10 cellular contexts compared by ENCODE assay signal in the genomic region with DNA sequence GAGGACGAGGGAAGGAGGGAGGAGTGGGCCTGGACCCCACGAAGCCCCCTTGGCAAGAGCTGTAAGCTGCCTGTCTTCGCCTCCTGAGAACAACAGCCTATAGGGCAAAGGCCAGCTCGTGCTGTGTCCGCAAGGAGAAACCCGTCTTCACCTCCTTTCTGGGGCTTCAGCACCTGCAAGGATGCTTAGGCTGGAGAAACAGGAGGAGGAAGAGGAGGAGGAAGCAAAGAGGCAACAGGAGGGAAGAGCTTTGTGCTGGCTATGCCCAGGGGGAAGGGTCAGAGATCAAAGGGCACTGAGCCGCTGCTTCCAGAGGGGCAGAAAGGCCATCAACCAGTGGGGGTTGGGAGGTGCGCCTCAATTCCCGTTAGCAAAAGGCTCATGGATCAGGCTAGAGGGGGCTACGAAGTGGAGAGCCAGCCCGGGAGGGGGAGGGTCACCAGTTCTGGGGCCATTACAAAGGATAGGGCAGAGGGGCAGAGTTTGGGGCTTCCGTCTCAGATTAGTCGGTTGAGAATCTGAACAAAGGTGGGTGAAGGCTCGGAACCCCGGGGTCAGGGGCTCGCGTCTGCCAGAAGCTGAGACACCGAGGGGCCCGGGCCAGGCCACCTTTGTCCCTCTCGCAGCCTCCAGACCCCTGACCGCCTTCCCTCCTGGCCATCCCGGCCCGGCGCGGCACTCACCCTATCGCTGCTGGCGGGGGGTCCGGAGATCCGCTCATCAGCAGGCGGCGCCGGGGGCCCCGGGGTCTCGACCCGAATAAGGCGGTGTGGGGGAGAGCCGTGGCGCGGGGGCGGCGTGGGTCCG. TPM values are rescaled to one million over a fixed set of nuclear protein-coding genes. Genes with fewer than 3 reads are reported as not detected.
DNase-seq lines count a peak whose midpoint lies in the region; ATAC-seq, FAIRE-seq and TF ChIP-seq lines count a peak whose summit lies in the region.
"Had no signal": no experiment of that assay in that cellular context is flagged by ENCODE, and none has a peak within 500 bp of the region (broad histone marks: within the 10 kb centered on the region; RNA-seq: fewer than 3 reads in every experiment).

No MANE protein-coding gene starts in this region.

- H3K27me3 Mint-ChIP-seq in activated naive CD8-positive, alpha-beta T cell = no peaks in the 10 kb centered on the region

- peaks cover 5 to 6% of the 10 kb centered on the region in 2 donors for H3K4me1 ChIP-seq in kidney (ENCODE audit: control insufficient read depth in 1 of 2, insufficient read depth in 1 of 2, low read depth in 1 of 2, low read length in 2 of 2)
- peaks cover 24% of the 10 kb centered on the region for H3K4me1 ChIP-seq in stomach smooth muscle (ENCODE audit: control insufficient read depth, insufficient read depth, low read length)

- H3K9ac ChIP-seq in kidney (ENCODE audit: low read length in 2 of 2) (peak overlapping the region in 1 of 2 donors; percentile 3), stomach smooth muscle (ENCODE audit: low read length in 2 of 2) (peak overlapping the region; percentile 24 to 51)

- peaks cover 51% of the 10 kb centered on the region for H3K4me1 Mint-ChIP-seq in activated naive CD8-positive, alpha-beta T cell (ENCODE audit: low read depth)

- ATAC-seq in HG03469 (IDR thresholded peaks at IDR 0.05; ENCODE audit: unreplicated experiment) = no peak

- FAIRE-seq in kidney (lab: Jason Lieb, UNC) = no peak
- FAIRE-seq: A204.1 had no signal

- H3K27me3 ChIP-seq in stomach smooth muscle (ENCODE audit: control insufficient read depth in 1 of 2, insufficient read depth in 2 of 2, low read length in 2 of 2) = no peaks in the 10 kb centered on the region

- no peaks in the 10 kb centered on the region for H3K36me3 Mint-ChIP-seq in activated naive CD8-positive, alpha-beta T cell

- peak overlapping the region; percentile 83 for H3K27ac Mint-ChIP-seq in activated naive CD8-positive, alpha-beta T cell

- no peak for TF ChIP-seq CTCF in kidney (IDR thresholded peaks at IDR 0.05; ENCODE audit: borderline replicate concordance, extremely low read depth, insufficient read depth)

- H3K4me3 Mint-ChIP-seq in activated naive CD8-positive, alpha-beta T cell = peak overlapping the region; percentile 92

- DNase-seq in NCI-H146 (lab: John Stamatoyannopoulos, UW) (peak; percentile 13), NCI-H146 treated with DMSO at 0.1 percent for 48 hours (lab: John Stamatoyannopoulos, UW; ENCODE audit: unreplicated experiment) (no peak), kidney (peak; percentile 81), AML-193 (lab: John Stamatoyannopoulos, UW) (no peak), activated gamma-delta T cell (lab: John Stamatoyannopoulos, UW) (no peak)

- H3K36me3 ChIP-seq in kidney (ENCODE audit: control insufficient read depth in 1 of 2, insufficient read depth in 2 of 2, low read length in 2 of 2) = no peaks in the 10 kb centered on the region
- H3K36me3 ChIP-seq in stomach smooth muscle (ENCODE audit: control insufficient read depth in 2 of 2, insufficient read depth in 2 of 2, low read length in 2 of 2) = no peaks in the 10 kb centered on the region
- H3K36me3 ChIP-seq: neutrophil had no signal

- H3K9me3 ChIP-seq in kidney (ENCODE audit: control insufficient read depth in 1 of 2, low read length in 2 of 2) = no peaks in the 10 kb centered on the region
- no peaks in the 10 kb centered on the region for H3K9me3 ChIP-seq in stomach smooth muscle (ENCODE audit: control insufficient read depth in 2 of 2, low read length in 2 of 2)
- H3K9me3 ChIP-seq: neutrophil had no signal

- peak overlapping the region in 1 of 2 donors; percentile 7 for H3K4me3 ChIP-seq in kidney (ENCODE audit: low read length in 2 of 2)
- H3K4me3 ChIP-seq in stomach smooth muscle (ENCODE audit: low read length in 2 of 2) = peak overlapping the region; percentile 21 to 72

- no peaks in the 10 kb centered on the region for H3K9me3 Mint-ChIP-seq in activated naive CD8-positive, alpha-beta T cell (ENCODE audit: low read depth)

- H3K27ac ChIP-seq in kidney (ENCODE audit: low read depth in 2 of 2, low read length in 2 of 2) = no peak overlapping the region
- peak overlapping the region; percentile 60 for H3K27ac ChIP-seq in stomach smooth muscle (ENCODE audit: low read length)
- H3K27ac ChIP-seq: neutrophil had no signal

- intact Hi-C loops in kidney (cut with DNase I) = no loop called here

RNA-seq across cellular contexts. Expression of gene SHF, which starts 0.8 kb away (rescaled TPM):
- total RNA-seq in kidney = 5.2 TPM
- polyA plus RNA-seq in kidney (ENCODE audit: insufficient read depth, low read depth, low replicate concordance) = 7.7 TPM

RNA-seq across cellular contexts. Expression of gene DUOX1, which starts 57.2 kb away (rescaled TPM):
- total RNA-seq in kidney = 1.6 TPM
- 0.26 TPM for polyA plus RNA-seq in kidney (ENCODE audit: insufficient read depth, low read depth, low replicate concordance)

RNA-seq across cellular contexts. Expression of gene DUOXA1, which starts 57.3 kb away (rescaled TPM):
- total RNA-seq in kidney = 1.4 TPM
- 0.52 TPM for polyA plus RNA-seq in kidney (ENCODE audit: insufficient read depth, low read depth, low replicate concordance)

Comparison
In these comparisons a context has a peak if more than half of its experiments do, and no peak if none do; other contexts are left out.
1. DNase-seq: peak in NCI-H146 (single experiment) and kidney (single experiment); none in NCI-H146 treated with DMSO at 0.1 percent for 48 hours (single experiment), AML-193 (0 of 2) and activated gamma-delta T cell (single experiment).